In the genomic region with DNA sequence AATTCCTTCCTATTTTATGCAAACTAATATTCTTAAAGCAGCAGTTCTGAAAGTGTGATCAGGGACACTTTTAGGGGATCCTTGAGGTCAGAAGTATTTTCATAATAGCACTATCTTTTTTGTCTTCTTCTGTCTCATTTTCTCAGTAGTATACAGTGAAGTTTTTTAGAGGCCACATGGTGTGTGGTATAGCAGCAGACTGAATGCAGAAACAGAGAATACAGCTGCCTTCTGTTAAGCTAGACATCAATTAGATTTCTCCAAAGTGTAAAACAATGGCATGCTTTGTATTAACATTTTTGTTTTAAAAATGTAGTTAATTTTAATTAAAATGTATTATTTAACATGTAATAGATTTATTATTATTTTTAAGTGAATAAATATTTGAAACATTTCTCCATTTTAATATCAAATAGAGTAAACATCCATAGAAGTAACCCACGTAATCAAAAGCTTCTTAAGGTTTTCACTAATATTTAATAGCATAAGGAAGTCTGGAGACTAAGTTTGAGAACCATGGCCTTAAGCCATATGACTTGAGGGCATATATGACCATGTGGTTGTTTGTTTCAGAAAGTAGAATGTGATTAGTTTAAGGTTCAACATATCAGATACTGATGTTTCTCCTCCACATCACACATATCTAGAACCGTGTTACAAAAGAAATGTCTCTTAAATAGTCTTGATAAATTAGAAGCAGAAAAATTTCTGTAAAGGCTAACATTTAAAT, we compare ENCODE assay signal across 25 cellular contexts.
"Had no signal": no experiment of that assay in that cellular context is flagged by ENCODE, and none has a peak within 500 bp of the region (broad histone marks: within the 10 kb centered on the region; RNA-seq: fewer than 3 reads in every experiment).

No MANE protein-coding gene starts in this region.

- H3K9me3 ChIP-seq: gastroesophageal sphincter, lower lobe of right lung, mucosa of descending colon, psoas muscle, sigmoid colon, stomach, thyroid gland, vagina had no signal

- H3K4me3 ChIP-seq: gastroesophageal sphincter, heart left ventricle, lower lobe of right lung, mucosa of descending colon, psoas muscle, sigmoid colon, stomach, thyroid gland, vagina had no signal

- H3K27ac Mint-ChIP-seq: immature natural killer cell; naive B cell; natural killer cell treated with Interleukin-12 subunit alpha and Interleukin-12 subunit beta and Interleukin-15 and Interleukin-18, amount 100 ng/mL, for 72 hours; stimulated activated effector memory CD8-positive, alpha-beta T cell treated with anti-CD3 and anti-CD28 coated beads, Interleukin-12 subunit alpha, Interleukin-12 subunit beta, amount 100 ng/mL, for 72 hours had no signal

- H3K36me3 ChIP-seq: gastroesophageal sphincter, heart left ventricle, lower lobe of right lung, sigmoid colon, stomach, thyroid gland, vagina had no signal

- DNase-seq: cortex of kidney; foreskin fibroblast; heart left ventricle; hippocampal formation; immature natural killer cell; islet precursor cell; left ventricle myocardium superior; lower lobe of right lung; mucosa of descending colon; naive B cell; posterior cingulate gyrus; psoas muscle; right cardiac atrium; sigmoid colon; stimulated activated CD4-positive, alpha-beta T cell treated with anti-CD3 and anti-CD28 coated beads, Interleukin-2, amount 100 ng/mL, for 24 hours; stimulated activated CD4-positive, alpha-beta T cell treated with anti-CD3 and anti-CD28 coated beads, Interleukin-4, amount 100 ng/mL, for 24 hours; stimulated activated naive CD4-positive, alpha-beta T cell treated with Interleukin-2 at 50 U/mL for 16 hours; stomach; thyroid gland had no signal

- H3K27me3 ChIP-seq: gastroesophageal sphincter, heart left ventricle, sigmoid colon, stomach, thyroid gland, vagina had no signal

- H3K27ac ChIP-seq: epithelial cell of prostate, gastroesophageal sphincter, heart left ventricle, lower lobe of right lung, psoas muscle, sigmoid colon, stomach, thyroid gland, vagina had no signal

- H3K36me3 Mint-ChIP-seq: immature natural killer cell; naive B cell; natural killer cell treated with Interleukin-12 subunit alpha and Interleukin-12 subunit beta and Interleukin-15 and Interleukin-18, amount 100 ng/mL, for 72 hours; stimulated activated effector memory CD8-positive, alpha-beta T cell treated with anti-CD3 and anti-CD28 coated beads, Interleukin-12 subunit alpha, Interleukin-12 subunit beta, amount 100 ng/mL, for 72 hours had no signal

- H3K4me1 Mint-ChIP-seq: immature natural killer cell; naive B cell; stimulated activated effector memory CD8-positive, alpha-beta T cell treated with anti-CD3 and anti-CD28 coated beads, Interleukin-12 subunit alpha, Interleukin-12 subunit beta, amount 100 ng/mL, for 72 hours had no signal

- H3K9me3 Mint-ChIP-seq: natural killer cell treated with Interleukin-12 subunit alpha and Interleukin-12 subunit beta and Interleukin-15 and Interleukin-18, amount 100 ng/mL, for 72 hours; neural crest cell; stimulated activated effector memory CD8-positive, alpha-beta T cell treated with anti-CD3 and anti-CD28 coated beads, Interleukin-12 subunit alpha, Interleukin-12 subunit beta, amount 100 ng/mL, for 72 hours had no signal

- H3K27me3 Mint-ChIP-seq: naive B cell; natural killer cell treated with Interleukin-12 subunit alpha and Interleukin-12 subunit beta and Interleukin-15 and Interleukin-18, amount 100 ng/mL, for 72 hours had no signal

- H3K4me3 Mint-ChIP-seq: immature natural killer cell; naive B cell; natural killer cell treated with Interleukin-12 subunit alpha and Interleukin-12 subunit beta and Interleukin-15 and Interleukin-18, amount 100 ng/mL, for 72 hours; neural crest cell; stimulated activated effector memory CD8-positive, alpha-beta T cell treated with anti-CD3 and anti-CD28 coated beads, Interleukin-12 subunit alpha, Interleukin-12 subunit beta, amount 100 ng/mL, for 72 hours had no signal

- H3K4me1 ChIP-seq: gastroesophageal sphincter, heart left ventricle, lower lobe of right lung, thyroid gland, vagina had no signal
